Comparison of ENCODE assay signal across 19 cellular contexts in the genomic region with DNA sequence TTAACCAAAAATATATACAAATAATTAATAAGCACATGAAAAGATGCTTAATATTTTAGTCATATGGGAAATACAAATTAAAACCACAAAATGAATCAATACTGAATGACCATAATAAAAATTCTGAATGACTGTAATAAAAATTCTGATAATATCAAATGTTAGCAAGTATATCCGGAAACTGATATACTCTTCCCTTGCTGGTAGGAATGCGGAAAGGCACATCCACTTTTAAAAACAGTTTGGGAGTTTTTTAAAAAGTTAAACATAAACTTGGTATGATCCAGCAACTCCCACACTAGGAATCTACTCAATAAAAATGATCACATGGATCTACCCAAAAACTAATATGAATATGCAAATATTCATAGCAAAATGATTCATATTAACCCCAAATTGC. TPM values are rescaled to one million over a fixed set of nuclear protein-coding genes. Genes with fewer than 3 reads are reported as not detected.
DNase-seq lines count a peak whose midpoint lies in the region; TF ChIP-seq lines count a peak whose summit lies in the region.
"Had no signal": no experiment of that assay in that cellular context is flagged by ENCODE, and none has a peak within 500 bp of the region (broad histone marks: within the 10 kb centered on the region; RNA-seq: fewer than 3 reads in every experiment).

No MANE protein-coding gene starts in this region.

- H3K27me3 ChIP-seq in endodermal cell (ENCODE audit: control insufficient read depth, insufficient read depth, low read length, poor library complexity, severe bottlenecking), result peaks cover 5% of the 10 kb centered on the region
- H3K27me3 ChIP-seq: BE2C had no signal

- no peaks in the 10 kb centered on the region for H3K9me3 ChIP-seq in endodermal cell (ENCODE audit: control insufficient read depth, low read length)
- H3K9me3 ChIP-seq: BE2C had no signal

- no peaks in the 10 kb centered on the region for H3K4me1 ChIP-seq in endodermal cell (ENCODE audit: control insufficient read depth, insufficient read depth, low read length)
- H3K4me1 ChIP-seq: BE2C had no signal

- H3K36me3 ChIP-seq in endodermal cell (ENCODE audit: control insufficient read depth, insufficient read depth, low read length), result no peaks in the 10 kb centered on the region
- H3K36me3 ChIP-seq: BE2C had no signal

- H3K36me3 Mint-ChIP-seq in endodermal cell (ENCODE audit: low read depth), result no peaks in the 10 kb centered on the region
- H3K36me3 Mint-ChIP-seq in neural crest cell (ENCODE audit: low read depth), result no peaks in the 10 kb centered on the region

- H3K4me3 ChIP-seq in endodermal cell (ENCODE audit: low read length), result no peak overlapping the region
- H3K4me3 ChIP-seq: GM23338, K562 had no signal

- H3K4me1 Mint-ChIP-seq in endodermal cell, result no peaks in the 10 kb centered on the region
- no peaks in the 10 kb centered on the region for H3K4me1 Mint-ChIP-seq in neural crest cell
- H3K4me1 Mint-ChIP-seq: GM23338 had no signal

- WGBS in endodermal cell (ENCODE audit: insufficient coverage in 1 of 2, insufficient read length in 1 of 2), 2 experiments, result 90% methylated on average over 2 of the region's 2 CpGs; no CpG with 5 or more reads in 1 of the 2 experiments

- H3K4me3 Mint-ChIP-seq in endodermal cell (no peak overlapping the region), neural crest cell (no peak overlapping the region)
- H3K4me3 Mint-ChIP-seq: CD4-positive, alpha-beta T cell; GM23338 had no signal

- H3K9ac ChIP-seq in endodermal cell (ENCODE audit: extremely low read depth, low read length, poor library complexity, severe bottlenecking), result no peak overlapping the region

- H3K27ac Mint-ChIP-seq in endodermal cell (no peak overlapping the region), neural crest cell (ENCODE audit: unreplicated experiment) (no peak overlapping the region)
- H3K27ac Mint-ChIP-seq: CD4-positive, alpha-beta T cell; GM23338 had no signal

- DNase-seq in ELR (ENCODE audit: low read depth) (peak; percentile 4), endodermal cell (no peak), neural crest cell (ENCODE audit: low read depth, low spot score) (no peak), SK-N-DZ (ENCODE audit: low spot score) (no peak), COR-L47 (lab: John Stamatoyannopoulos, UW) (no peak), NCI-H146 (lab: John Stamatoyannopoulos, UW) (no peak)
- DNase-seq in stimulated activated naive CD4-positive, alpha-beta T cell treated with Interleukin-2 at 50 U/mL for 16 hours (lab: John Stamatoyannopoulos, UW), result no peak
- DNase-seq: BE2C; C1 segment of cervical spinal cord; CD4-positive, alpha-beta T cell; DMS153; DMS79; GF-D8; HCEC 1CT; IMR-90 had no signal

- TF ChIP-seq CTCF in endodermal cell (conservative IDR thresholded peaks at IDR 0.05) (peak; percentile 52), neural crest cell (conservative IDR thresholded peaks at IDR 0.05) (peak; percentile 14)

- no peaks in the 10 kb centered on the region for H3K9me3 Mint-ChIP-seq in endodermal cell
- H3K9me3 Mint-ChIP-seq in neural crest cell, result no peaks in the 10 kb centered on the region
- H3K9me3 Mint-ChIP-seq: CD4-positive, alpha-beta T cell; GM23338 had no signal

- no peak overlapping the region for H3K27ac ChIP-seq in endodermal cell (ENCODE audit: low read depth, low read length)
- H3K27ac ChIP-seq: HL-60 had no signal

- H3K27me3 Mint-ChIP-seq in endodermal cell (ENCODE audit: insufficient read depth), result peaks cover 6% of the 10 kb centered on the region
- no peaks in the 10 kb centered on the region for H3K27me3 Mint-ChIP-seq in neural crest cell (ENCODE audit: low read depth)
- H3K27me3 Mint-ChIP-seq: CD4-positive, alpha-beta T cell had no signal

RNA-seq across cellular contexts. Expression of a gene that starts 30.8 kb away (rescaled TPM):
- total RNA-seq in endodermal cell (under 1 TPM; 0.18 to 0.37 TPM), neural crest cell (2.3 and 2.9 TPM in 2 replicates)
- 3.7 TPM for polyA plus RNA-seq in endodermal cell (2013, experiment 1 of 2)
- 3.3 TPM for polyA plus RNA-seq in endodermal cell (2013, experiment 2 of 2)
- polyA plus RNA-seq in SK-N-DZ (2014; cell fraction: cytosol; rRNA removed), result 42.5 and 43.3 TPM in 2 replicates
- polyA plus RNA-seq in SK-N-DZ (2014; cell fraction: nucleus; rRNA removed), result 28.9 and 39.9 TPM in 2 replicates
- total RNA-seq: A172; CD4-positive, alpha-beta T cell; K562 had no signal
- polyA plus RNA-seq: K562 had no signal
